19 cellular contexts compared by ENCODE assay signal in genomic region chr14:73896521-73896920, GRCh38. TPM values are rescaled to one million over a fixed set of nuclear protein-coding genes. Genes with fewer than 3 reads are reported as not detected.
DNase-seq lines count a peak whose midpoint lies in the region; ATAC-seq and TF ChIP-seq lines count a peak whose summit lies in the region.
"Had no signal": no experiment of that assay in that cellular context is flagged by ENCODE, and none has a peak within 500 bp of the region (broad histone marks: within the 10 kb centered on the region; RNA-seq: fewer than 3 reads in every experiment).

No MANE protein-coding gene starts in this region.

- H3K4me3 Mint-ChIP-seq in central memory CD8-positive, alpha-beta T cell, result no peak overlapping the region
- H3K4me3 Mint-ChIP-seq in natural killer cell, result no peak overlapping the region

- TF ChIP-seq CTCF in natural killer cell (IDR thresholded peaks at IDR 0.05) (no peak), Peyer's patch (IDR thresholded peaks at IDR 0.05) (no peak), testis (IDR thresholded peaks at IDR 0.05) (no peak)

- ATAC-seq in activated CD4-positive, CD25-positive, alpha-beta regulatory T cell treated with anti-CD3 and anti-CD28 coated beads, Interleukin-2, amount 50 U/mL, for 24 hours, result peak; percentile 24 to 25
- ATAC-seq in central memory CD8-positive, alpha-beta T cell (replicated peaks; ENCODE audit: extremely low read depth, poor library complexity, severe bottlenecking), result no peak
- no peak for ATAC-seq in natural killer cell
- ATAC-seq: foreskin keratinocyte had no signal

- H3K4me3 ChIP-seq in Peyer's patch (no peak overlapping the region), testis (no peak overlapping the region)
- H3K4me3 ChIP-seq: left ventricle myocardium inferior had no signal

- H3K27me3 Mint-ChIP-seq in central memory CD8-positive, alpha-beta T cell, result no peaks in the 10 kb centered on the region
- no peaks in the 10 kb centered on the region for H3K27me3 Mint-ChIP-seq in natural killer cell (ENCODE audit: low read depth in 2 of 2)

- peaks cover 16% of the 10 kb centered on the region for H3K4me1 Mint-ChIP-seq in central memory CD8-positive, alpha-beta T cell
- peaks cover 5 to 11% of the 10 kb centered on the region in 2 donors for H3K4me1 Mint-ChIP-seq in natural killer cell

- H3K27me3 ChIP-seq in Peyer's patch, result no peaks in the 10 kb centered on the region
- H3K27me3 ChIP-seq in testis, result no peaks in the 10 kb centered on the region
- H3K27me3 ChIP-seq: foreskin keratinocyte had no signal

- 84 to 86% methylated on average over 1 of the region's 1 CpG for WGBS in testis, 2 donors

- no peak overlapping the region for H3K27ac ChIP-seq in Peyer's patch
- no peak overlapping the region for H3K27ac ChIP-seq in testis
- H3K27ac ChIP-seq: 22Rv1, C4-2B, foreskin keratinocyte, left ventricle myocardium inferior, parathyroid adenoma had no signal

- H3K9me3 ChIP-seq in Peyer's patch (no peaks in the 10 kb centered on the region), testis (no peaks in the 10 kb centered on the region)
- H3K9me3 ChIP-seq: left ventricle myocardium inferior had no signal

- peaks cover 72% of the 10 kb centered on the region for H3K36me3 Mint-ChIP-seq in central memory CD8-positive, alpha-beta T cell (ENCODE audit: insufficient read depth)
- H3K36me3 Mint-ChIP-seq in natural killer cell, result peaks cover 12% of the 10 kb centered on the region

- DNase-seq in activated CD4-positive, CD25-positive, alpha-beta regulatory T cell (lab: John Stamatoyannopoulos, UW), result no peak
- DNase-seq in HT1080 (ENCODE audit: low read depth) (peak; percentile 17), natural killer cell (no peak), erythroblast (lab: John Stamatoyannopoulos, UW) (no peak), Peyer's patch (no peak), testis (no peak)
- no peak for DNase-seq in central memory CD8-positive, alpha-beta T cell (ENCODE audit: low spot score in 2 of 2)
- DNase-seq: DND-41; effector CD4-positive, alpha-beta T cell; left ventricle myocardium inferior; NCI-H1930; NCI-H524; SIG-M5; small intestine had no signal

- H3K9me3 Mint-ChIP-seq in central memory CD8-positive, alpha-beta T cell, result no peaks in the 10 kb centered on the region
- no peaks in the 10 kb centered on the region for H3K9me3 Mint-ChIP-seq in natural killer cell

- intact Hi-C loops in natural killer cell (cut with micrococcal nuclease), result no loop called here
- intact Hi-C loops in testis (cut with DNase I; ENCODE audit: low total_unique reads), result loop anchor here (10.0 kb wide), 1 partner anchor 652 kb away; no protein-coding TSS in a partner anchor

- H3K36me3 ChIP-seq in Peyer's patch, result peaks cover 0 to 83% (median 0%) of the 10 kb centered on the region in 3 donors
- H3K36me3 ChIP-seq in testis (ENCODE audit: low read depth, missing control alignments), result no peaks in the 10 kb centered on the region

- peak overlapping the region; percentile 32 for H3K27ac Mint-ChIP-seq in central memory CD8-positive, alpha-beta T cell (ENCODE audit: low read depth)
- H3K27ac Mint-ChIP-seq in natural killer cell, result peak overlapping the region; percentile 4 to 49

- TF ChIP-seq POLR2A in erythroblast (IDR thresholded peaks at IDR 0.05; ENCODE audit: low read length) (no peak), Peyer's patch (IDR thresholded peaks at IDR 0.05) (no peak), testis (IDR thresholded peaks at IDR 0.05) (no peak)

- H3K4me1 ChIP-seq in Peyer's patch (no peaks in the 10 kb centered on the region), testis (peaks cover 7% of the 10 kb centered on the region)
- H3K4me1 ChIP-seq: left ventricle myocardium inferior, parathyroid adenoma had no signal

RNA-seq across cellular contexts. Expression of gene ZNF410, which starts 9.9 kb away (rescaled TPM):
- total RNA-seq in HT1080 (2014; rRNA removed; shearing (Covaris generic)), result 61.2 and 64.5 TPM in 2 replicates
- 39.1 and 41.5 TPM in 2 replicates for polyA plus RNA-seq in HT1080 (2015; cell fraction: cytosol; rRNA removed)
- 39.5 and 41.9 TPM in 2 replicates for polyA plus RNA-seq in HT1080 (2015; cell fraction: nucleus; rRNA removed)
- total RNA-seq in natural killer cell, result 100 to 1,000 TPM; 111 to 118 (median 113) TPM
- 10 to 100 TPM; 44.6 to 71.2 (median 61.0) TPM for total RNA-seq in Peyer's patch
- 10 to 100 TPM; 85.3 to 92.9 TPM for total RNA-seq in testis
- 117 TPM for polyA plus RNA-seq in testis (ENCODE audit: insufficient read depth, low read depth, low replicate concordance)

RNA-seq across cellular contexts. Expression of gene PTGR2, which starts 44.9 kb away (rescaled TPM):
- total RNA-seq in HT1080 (2014; rRNA removed; shearing (Covaris generic)), result 1.6 and 4.3 TPM in 2 replicates
- polyA plus RNA-seq in HT1080 (2015; cell fraction: cytosol; rRNA removed), result 6.4 and 8.8 TPM in 2 replicates
- 9.9 and 11.1 TPM in 2 replicates for polyA plus RNA-seq in HT1080 (2015; cell fraction: nucleus; rRNA removed)
- total RNA-seq in natural killer cell (1 to 10 TPM in 2 of 3 donors, under 1 TPM in 1; 0.48 to 1.5 (median 1.5) TPM), Peyer's patch (10 to 100 TPM; 11.1 to 19.0 (median 12.9) TPM), testis (10 to 100 TPM; 19.1 to 19.4 TPM)
- polyA plus RNA-seq in testis (ENCODE audit: insufficient read depth, low read depth, low replicate concordance), result 11.8 TPM

RNA-seq across cellular contexts. Expression of gene FAM161B, which starts 53.4 kb away (rescaled TPM):
- 1.8 and 2.0 TPM in 2 replicates for total RNA-seq in HT1080 (2014; rRNA removed; shearing (Covaris generic))
- polyA plus RNA-seq in HT1080 (2015; cell fraction: cytosol; rRNA removed), result 0.98 and 1.5 TPM in 2 replicates
- polyA plus RNA-seq in HT1080 (2015; cell fraction: nucleus; rRNA removed), result 2.3 and 2.8 TPM in 2 replicates
- total RNA-seq in natural killer cell, result 1 to 10 TPM; 2.5 to 4.8 (median 3.1) TPM
- 10 to 100 TPM in 1 of 4 donors, 1 to 10 TPM in 3; 1.7 to 12.9 (median 8.3) TPM for total RNA-seq in Peyer's patch
- 10 to 100 TPM; 15.0 to 26.0 TPM for total RNA-seq in testis
- polyA plus RNA-seq in testis (ENCODE audit: insufficient read depth, low read depth, low replicate concordance), result 24.1 TPM

RNA-seq across cellular contexts. Expression of gene COQ6, which starts 53.6 kb away (rescaled TPM):
- total RNA-seq in HT1080 (2014; rRNA removed; shearing (Covaris generic)), result 17.4 and 29.0 TPM in 2 replicates
- polyA plus RNA-seq in HT1080 (2015; cell fraction: cytosol; rRNA removed), result 19.1 and 22.0 TPM in 2 replicates
- polyA plus RNA-seq in HT1080 (2015; cell fraction: nucleus; rRNA removed), result 56.2 and 59.6 TPM in 2 replicates
- 10 to 100 TPM; 20.8 to 24.0 (median 21.7) TPM for total RNA-seq in natural killer cell
- 10 to 100 TPM; 42.0 to 72.6 (median 55.0) TPM for total RNA-seq in Peyer's patch
- 10 to 100 TPM; 61.0 to 69.8 TPM for total RNA-seq in testis
- 66.2 TPM for polyA plus RNA-seq in testis (ENCODE audit: insufficient read depth, low read depth, low replicate concordance)

Comparison
In these comparisons a context has a peak if more than half of its experiments do, and no peak if none do; other contexts are left out.
1. ATAC-seq: peak in activated CD4-positive, CD25-positive, alpha-beta regulatory T cell treated with anti-CD3 and anti-CD28 coated beads, Interleukin-2, amount 50 U/mL, for 24 hours (2 of 2); none in central memory CD8-positive, alpha-beta T cell (single experiment) and natural killer cell (0 of 3).